ENCODE assay signal across 12 cellular contexts in the genomic region with DNA sequence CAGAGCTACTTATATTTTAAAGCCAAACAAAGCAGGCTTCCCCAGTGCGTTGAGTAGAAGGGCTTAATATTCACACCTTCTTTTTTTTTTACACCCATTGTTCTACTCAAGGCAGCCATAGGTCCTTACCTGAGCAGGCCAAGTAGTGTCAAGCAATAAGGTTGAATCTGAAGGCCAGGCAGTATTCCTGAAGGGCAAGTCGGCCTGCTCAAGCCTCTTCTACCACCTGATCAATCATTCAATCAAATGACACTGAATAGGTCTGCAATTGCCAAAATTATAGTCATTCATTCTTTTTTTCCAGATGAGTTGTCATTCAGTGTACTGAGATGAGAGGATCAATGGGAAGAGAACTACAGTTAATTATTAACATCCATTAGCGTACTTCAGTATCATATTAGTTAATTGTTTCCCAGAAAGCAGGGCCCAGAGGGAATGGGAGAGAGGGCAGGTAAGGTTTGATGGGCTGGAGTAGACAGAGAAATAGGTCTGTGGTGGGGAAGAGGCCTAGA. TPM values are rescaled to one million over a fixed set of nuclear protein-coding genes. Genes with fewer than 3 reads are reported as not detected.
DNase-seq lines count a peak whose midpoint lies in the region; ATAC-seq, FAIRE-seq and TF ChIP-seq lines count a peak whose summit lies in the region.
"Had no signal": no experiment of that assay in that cellular context is flagged by ENCODE, and none has a peak within 500 bp of the region (broad histone marks: within the 10 kb centered on the region; RNA-seq: fewer than 3 reads in every experiment).

No MANE protein-coding gene starts in this region.

- peaks cover 16% of the 10 kb centered on the region for H3F3A ChIP-seq in SK-N-SH (replicated peaks; ENCODE audit: insufficient read depth)

- TF ChIP-seq EP300 in SK-N-SH (IDR thresholded peaks at IDR 0.05; ENCODE audit: borderline replicate concordance in 1 of 2, low read depth in 1 of 2, low read length in 1 of 2) = no peak

- H3K36me3 ChIP-seq in OCI-LY7 (ENCODE audit: insufficient read depth, low read length) (no peaks in the 10 kb centered on the region), small intestine (ENCODE audit: control insufficient read depth in 2 of 2, insufficient read depth in 2 of 2, low read length in 2 of 2) (no peaks in the 10 kb centered on the region), SK-N-SH (replicated peaks in 1 of 2; ENCODE audit: control insufficient read depth in 1 of 2, insufficient read depth in 2 of 2, low read length in 1 of 2) (no peaks in the 10 kb centered on the region)
- H3K36me3 ChIP-seq: SJCRH30 had no signal

- no peak overlapping the region for H3K4me2 ChIP-seq in OCI-LY7 (ENCODE audit: low read length)
- H3K4me2 ChIP-seq in SK-N-SH = no peak overlapping the region

- POLR2A ChIA-PET in OCI-LY7 (lab: Charles Lee) = interaction anchor here (0.7 to 4.4 kb wide), 5 partner anchors 11 to 187 kb away, joined by 3 to 52 read pairs (median 6); a partner anchor contains a TSS
- POLR2A ChIA-PET in SK-N-SH (lab: Yijun Ruan, JAX) = no interaction called here

- ATAC-seq in left lobe of liver = peak; percentile 64
- ATAC-seq in activated naive CD8-positive, alpha-beta T cell treated with anti-CD3 and anti-CD28 coated beads, Interleukin-2, amount 50 U/mL, for 24 hours = no peak

- H3K27me3 Mint-ChIP-seq in activated naive CD8-positive, alpha-beta T cell treated with anti-CD3 and anti-CD28 coated beads, Interleukin-2, amount 50 U/mL, for 24 hours = no peaks in the 10 kb centered on the region
- H3K27me3 Mint-ChIP-seq: CD4-positive, CD25-positive, alpha-beta regulatory T cell had no signal

- H3K4me1 Mint-ChIP-seq in activated naive CD8-positive, alpha-beta T cell treated with anti-CD3 and anti-CD28 coated beads, Interleukin-2, amount 50 U/mL, for 24 hours = peaks cover 5% of the 10 kb centered on the region

- H3K9me3 Mint-ChIP-seq in activated naive CD8-positive, alpha-beta T cell treated with anti-CD3 and anti-CD28 coated beads, Interleukin-2, amount 50 U/mL, for 24 hours = no peaks in the 10 kb centered on the region

- WGBS in small intestine, 3 donors = 11 to 67% (median 42%) methylated on average over 3 of the region's 3 CpGs
- WGBS in SK-N-SH (ENCODE audit: low lambda C conversion rate) = 99% methylated on average over 3 of the region's 3 CpGs

- DNase-seq in DMS53 (lab: John Stamatoyannopoulos, UW) (peak; percentile 66), OCI-LY7 (ENCODE audit: low spot score) (no peak), left lobe of liver (ENCODE audit: low spot score) (no peak), small intestine (peak; percentile 57), SK-N-SH (no peak), globus pallidus (ENCODE audit: low spot score) (no peak), NCI-H1694 treated with DMSO at 0.1 percent for 48 hours (lab: John Stamatoyannopoulos, UW) (no peak)
- DNase-seq in activated naive CD8-positive, alpha-beta T cell treated with anti-CD3 and anti-CD28 coated beads, Interleukin-2, amount 50 U/mL, for 24 hours = no peak
- DNase-seq: NCI-H1417 treated with DMSO at 0.1 percent for 48 hours had no signal

- H3K27me3 ChIP-seq in small intestine (ENCODE audit: control insufficient read depth in 2 of 2, insufficient read depth in 2 of 2, low read length in 2 of 2) (no peaks in the 10 kb centered on the region), SK-N-SH (ENCODE audit: insufficient read depth) (no peaks in the 10 kb centered on the region)
- H3K27me3 ChIP-seq: SJCRH30 had no signal

- peaks cover 29% of the 10 kb centered on the region for H3K4me1 ChIP-seq in OCI-LY7 (ENCODE audit: insufficient read depth, low read length, poor library complexity, severe bottlenecking)
- peaks cover 1 to 2% of the 10 kb centered on the region in 2 donors for H3K4me1 ChIP-seq in small intestine (ENCODE audit: control insufficient read depth in 2 of 2, insufficient read depth in 1 of 2, low read depth in 1 of 2, low read length in 1 of 2)
- H3K4me1 ChIP-seq in SK-N-SH (ENCODE audit: control insufficient read depth in 1 of 2, insufficient read depth in 2 of 2, low read depth in 1 of 2, low read length in 1 of 2) = peaks cover 5 to 10% of the 10 kb centered on the region in 2 experiments; a peak in 3 of 4 replicates
- H3K4me1 ChIP-seq: SJCRH30 had no signal

- H3K79me2 ChIP-seq in OCI-LY7 (ENCODE audit: insufficient read depth, low read depth, low read length) (no peaks in the 10 kb centered on the region), SK-N-SH (ENCODE audit: insufficient read depth) (no peaks in the 10 kb centered on the region)

- H3K4me3 Mint-ChIP-seq in activated naive CD8-positive, alpha-beta T cell treated with anti-CD3 and anti-CD28 coated beads, Interleukin-2, amount 50 U/mL, for 24 hours = no peak overlapping the region
- H3K4me3 Mint-ChIP-seq: CD4-positive, CD25-positive, alpha-beta regulatory T cell had no signal

- intact Hi-C loops in OCI-LY7 (cut with micrococcal nuclease; ENCODE audit: unreplicated experiment) = loop anchor here (2.0 to 5.0 kb wide), 2 partner anchors 81 to 323 kb away; no protein-coding TSS in a partner anchor

- H2AFZ ChIP-seq in OCI-LY7 (ENCODE audit: low read length) (peak overlapping the region; percentile 86), SK-N-SH (ENCODE audit: low read depth) (no peak overlapping the region)

- CTCF ChIA-PET in OCI-LY7 (lab: Charles Lee; ENCODE audit: unreplicated experiment) (interaction anchor here (1.0 to 2.8 kb wide), 3 partner anchors 14 to 189 kb away, joined by 4 to 18 read pairs (median 9); no protein-coding TSS in a partner anchor), SK-N-SH (lab: Yijun Ruan, JAX) (interaction anchor here (1.1 to 12.5 kb wide), 24 partner anchors 8 to 211 kb away, joined by 3 to 184 read pairs (median 12); a partner anchor contains a TSS)

- H4K20me1 ChIP-seq in OCI-LY7 (ENCODE audit: insufficient read depth, low read length) (no peaks in the 10 kb centered on the region), SK-N-SH (ENCODE audit: insufficient read depth) (no peaks in the 10 kb centered on the region)

- no peaks in the 10 kb centered on the region for H3K36me3 Mint-ChIP-seq in activated naive CD8-positive, alpha-beta T cell treated with anti-CD3 and anti-CD28 coated beads, Interleukin-2, amount 50 U/mL, for 24 hours (ENCODE audit: low read depth)
- H3K36me3 Mint-ChIP-seq: CD4-positive, CD25-positive, alpha-beta regulatory T cell had no signal

- no TSS peak for BruUV-seq in OCI-LY7 (replicated peaks; lab: Mats Ljungman, UMichigan)

- TF ChIP-seq CTCF in OCI-LY7 (conservative IDR thresholded peaks at IDR 0.05; ENCODE audit: low read length) = no peak
- no peak for TF ChIP-seq CTCF in SK-N-SH (IDR thresholded peaks at IDR 0.05)

- no peak overlapping the region for H3K9ac ChIP-seq in SK-N-SH

- H3K27ac ChIP-seq in OCI-LY7 (ENCODE audit: low read depth, low read length, poor library complexity, severe bottlenecking) = no peak overlapping the region
- no peak overlapping the region for H3K27ac ChIP-seq in small intestine (ENCODE audit: low read depth in 1 of 2, low read length in 1 of 2)
- no peak overlapping the region; a peak in 1 of 4 replicates for H3K27ac ChIP-seq in SK-N-SH (ENCODE audit: low read depth in 2 of 2, low read length in 1 of 2)
- H3K27ac ChIP-seq: SJCRH30 had no signal

- H3K9me2 ChIP-seq in OCI-LY7 (ENCODE audit: insufficient read depth, low read length) (no peaks in the 10 kb centered on the region), SK-N-SH (no peaks in the 10 kb centered on the region)

- H3K27ac Mint-ChIP-seq in activated naive CD8-positive, alpha-beta T cell treated with anti-CD3 and anti-CD28 coated beads, Interleukin-2, amount 50 U/mL, for 24 hours = no peak overlapping the region

- FAIRE-seq in small intestine (lab: Jason Lieb, UNC) = no peak
- FAIRE-seq: D721Med had no signal

- H3K4me3 ChIP-seq in OCI-LY7 (ENCODE audit: low read depth, low read length, poor library complexity, severe bottlenecking) (no peak overlapping the region), small intestine (ENCODE audit: low read depth in 1 of 2, low read length in 2 of 2) (no peak overlapping the region), SK-N-SH (ENCODE audit: low read depth in 2 of 2, low read length in 1 of 2) (no peak overlapping the region)
- H3K4me3 ChIP-seq: SJCRH30 had no signal

- no peak for TF ChIP-seq RAD21 in SK-N-SH (IDR thresholded peaks at IDR 0.05; ENCODE audit: low read length)

- H3K9me3 ChIP-seq in OCI-LY7 (ENCODE audit: low read length) (no peaks in the 10 kb centered on the region), small intestine (ENCODE audit: control insufficient read depth, low read depth) (no peaks in the 10 kb centered on the region), SK-N-SH (no peaks in the 10 kb centered on the region)
- H3K9me3 ChIP-seq: SJCRH30 had no signal

TF ChIP-seq in SK-N-SH, 30 proteins besides CTCF, POLR2A, EP300 and RAD21 (continues in another document):
- TF ChIP-seq NFIC (IDR thresholded peaks at IDR 0.05; ENCODE audit: borderline replicate concordance) (no peak), FOSL2 (IDR thresholded peaks at IDR 0.05; ENCODE audit: borderline replicate concordance, low read depth) (no peak), RXRA (IDR thresholded peaks at IDR 0.05; ENCODE audit: borderline replicate concordance, low read depth) (no peak), YY1 (IDR thresholded peaks at IDR 0.05; ENCODE audit: low read depth) (no peak), FOXM1 (IDR thresholded peaks at IDR 0.05; ENCODE audit: low read depth) (no peak)
- TF ChIP-seq, protein P1, sequence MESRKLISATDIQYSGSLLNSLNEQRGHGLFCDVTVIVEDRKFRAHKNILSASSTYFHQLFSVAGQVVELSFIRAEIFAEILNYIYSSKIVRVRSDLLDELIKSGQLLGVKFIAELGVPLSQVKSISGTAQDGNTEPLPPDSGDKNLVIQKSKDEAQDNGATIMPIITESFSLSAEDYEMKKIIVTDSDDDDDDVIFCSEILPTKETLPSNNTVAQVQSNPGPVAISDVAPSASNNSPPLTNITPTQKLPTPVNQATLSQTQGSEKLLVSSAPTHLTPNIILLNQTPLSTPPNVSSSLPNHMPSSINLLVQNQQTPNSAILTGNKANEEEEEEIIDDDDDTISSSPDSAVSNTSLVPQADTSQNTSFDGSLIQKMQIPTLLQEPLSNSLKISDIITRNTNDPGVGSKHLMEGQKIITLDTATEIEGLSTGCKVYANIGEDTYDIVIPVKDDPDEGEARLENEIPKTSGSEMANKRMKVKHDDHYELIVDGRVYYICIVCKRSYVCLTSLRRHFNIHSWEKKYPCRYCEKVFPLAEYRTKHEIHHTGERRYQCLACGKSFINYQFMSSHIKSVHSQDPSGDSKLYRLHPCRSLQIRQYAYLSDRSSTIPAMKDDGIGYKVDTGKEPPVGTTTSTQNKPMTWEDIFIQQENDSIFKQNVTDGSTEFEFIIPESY (IDR thresholded peaks at IDR 0.05; ENCODE audit: borderline replicate concordance, low read depth) = no peak

RNA-seq across cellular contexts. Expression of a gene that starts 11.9 kb away (rescaled TPM):
- total RNA-seq in OCI-LY7 (2014; rRNA removed; shearing (Covaris generic)) = 30.2 and 50.6 TPM in 2 replicates
- 81.5 and 84.2 TPM in 2 replicates for total RNA-seq in OCI-LY7 (2022)
- 79.5 TPM for total RNA-seq in left lobe of liver
- 10 to 100 TPM in 2 of 3 donors, 1 to 10 TPM in 1; 9.5 to 16.5 (median 12.3) TPM for polyA plus RNA-seq in small intestine
- polyA plus RNA-seq in SK-N-SH (2012; rRNA removed) = 25.9 and 32.3 TPM in 2 replicates
- 24.9 and 26.8 TPM in 2 replicates for polyA plus RNA-seq in SK-N-SH (2012; cell fraction: cytosol; rRNA removed)
- 27.4 and 48.2 TPM in 2 replicates for polyA plus RNA-seq in SK-N-SH (2012; cell fraction: nucleus; rRNA removed)

Comparison
In these comparisons a context has a peak if more than half of its experiments do, and no peak if none do; other contexts are left out.
1. DNase-seq: peak in DMS53 (single experiment) and small intestine (single experiment); none in OCI-LY7 (single experiment), left lobe of liver (single experiment), SK-N-SH (single experiment), activated naive CD8-positive, alpha-beta T cell treated with anti-CD3 and anti-CD28 coated beads, Interleukin-2, amount 50 U/mL, for 24 hours (single experiment), globus pallidus (single experiment) and NCI-H1694 treated with DMSO at 0.1 percent for 48 hours (single experiment).